8 cellular contexts compared by ENCODE assay signal in the genomic region with DNA sequence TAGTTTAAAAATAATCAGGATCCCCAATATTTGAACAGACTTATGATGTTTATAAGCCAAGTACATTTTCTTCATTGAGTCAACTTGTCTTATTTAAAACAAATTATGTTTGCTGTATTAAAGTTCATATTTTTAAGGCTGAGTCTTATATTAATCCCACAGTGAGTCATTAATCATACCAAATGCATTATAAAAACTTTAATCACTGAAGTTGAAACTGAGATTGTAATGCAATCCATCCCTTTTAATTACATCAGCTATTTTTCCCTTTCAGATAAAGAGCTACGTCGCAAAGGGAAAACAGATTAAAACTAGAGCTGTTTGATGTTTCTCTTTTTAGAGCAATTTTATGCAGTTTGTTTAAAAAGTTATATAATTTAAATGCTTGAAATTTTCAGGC.
A peak's percentile ranks its signal among the peaks of the same experiment; 100 is the strongest.
DNase-seq lines count a peak whose midpoint lies in the region; ATAC-seq and TF ChIP-seq lines count a peak whose summit lies in the region.
"Had no signal": no experiment of that assay in that cellular context is flagged by ENCODE, and none has a peak within 500 bp of the region (broad histone marks: within the 10 kb centered on the region; RNA-seq: fewer than 3 reads in every experiment).

No MANE protein-coding gene starts in this region.

- POLR2A ChIA-PET in activated CD8-positive, alpha-beta T cell treated with anti-CD3 and anti-CD28 coated beads, Interleukin-2, amount 10 ng/mL, durations not matched to agents 7 days and 5 days (lab: Charles Lee) = interaction anchor here (1.1 to 3.4 kb wide), 3 partner anchors 36 to 184 kb away, joined by 3 to 40 read pairs (median 5); no protein-coding TSS in a partner anchor

- H3K4me1 ChIP-seq in right cardiac atrium (ENCODE audit: control insufficient read depth, insufficient read depth, low read length) (peaks cover 6% of the 10 kb centered on the region), spleen (peaks cover 30 to 82% (median 50%) of the 10 kb centered on the region in 6 donors)

- H3K4me3 ChIP-seq in right cardiac atrium (ENCODE audit: low read length) (no peak overlapping the region), spleen (no peak overlapping the region)

- TF ChIP-seq CTCF in HFFc6 (IDR thresholded peaks at IDR 0.05) (no peak), spleen (IDR thresholded peaks at IDR 0.05 in 8 of 11, conservative IDR thresholded peaks at IDR 0.05 in 3 of 11) (no peak)

- peak overlapping the region; percentile 98 for H3K27ac Mint-ChIP-seq in HFFc6
- H3K27ac Mint-ChIP-seq in activated CD8-positive, alpha-beta T cell treated with anti-CD3 and anti-CD28 coated beads, Interleukin-2, amount 10 ng/mL, durations not matched to agents 7 days and 5 days = peak overlapping the region; percentile 69

- DNase-seq in HFFc6 (no peak), right cardiac atrium (no peak), spleen (no peak), epidermal melanocyte (ENCODE audit: insufficient read length, low spot score) (no peak), NOMO-1 treated with dmso at 0.1 percent for 144 hours (lab: John Stamatoyannopoulos, UW; ENCODE audit: unreplicated experiment) (no peak)
- no peak for DNase-seq in activated CD8-positive, alpha-beta T cell treated with anti-CD3 and anti-CD28 coated beads, Interleukin-2, amount 10 ng/mL, durations not matched to agents 7 days and 5 days
- DNase-seq: GOT3 had no signal

- no peak for ATAC-seq in activated CD8-positive, alpha-beta T cell treated with anti-CD3 and anti-CD28 coated beads, Interleukin-2, amount 10 ng/mL, durations not matched to agents 7 days and 5 days
- ATAC-seq in right cardiac atrium (no peak), HG03354 (IDR thresholded peaks at IDR 0.05; ENCODE audit: poor library complexity, severe bottlenecking, unreplicated experiment) (no peak)

- peaks cover 12% of the 10 kb centered on the region for H3K27me3 Mint-ChIP-seq in HFFc6 (ENCODE audit: insufficient read depth)
- no peaks in the 10 kb centered on the region for H3K27me3 Mint-ChIP-seq in activated CD8-positive, alpha-beta T cell treated with anti-CD3 and anti-CD28 coated beads, Interleukin-2, amount 10 ng/mL, durations not matched to agents 7 days and 5 days (ENCODE audit: low read depth)

- H3K36me3 Mint-ChIP-seq in HFFc6 (ENCODE audit: low read depth) = peaks cover 64% of the 10 kb centered on the region
- H3K36me3 Mint-ChIP-seq in activated CD8-positive, alpha-beta T cell treated with anti-CD3 and anti-CD28 coated beads, Interleukin-2, amount 10 ng/mL, durations not matched to agents 7 days and 5 days (ENCODE audit: low read depth) = peaks cover 73% of the 10 kb centered on the region

- no peaks in the 10 kb centered on the region for H3K9me3 ChIP-seq in right cardiac atrium (ENCODE audit: control insufficient read depth, low read length)
- no peaks in the 10 kb centered on the region for H3K9me3 ChIP-seq in spleen

- peaks cover 4% of the 10 kb centered on the region; the same call in 1 of the 2 replicates for H3K9me3 Mint-ChIP-seq in HFFc6
- H3K9me3 Mint-ChIP-seq in activated CD8-positive, alpha-beta T cell treated with anti-CD3 and anti-CD28 coated beads, Interleukin-2, amount 10 ng/mL, durations not matched to agents 7 days and 5 days (ENCODE audit: insufficient read depth) = no peaks in the 10 kb centered on the region

- H3K27ac ChIP-seq in right cardiac atrium (ENCODE audit: low read length) (peak overlapping the region; percentile 64), spleen (peak overlapping the region in 5 of 8 donors; percentile 81 to 89 (median 85))

- TF ChIP-seq POLR2A in spleen (IDR thresholded peaks at IDR 0.05) = no peak

- WGBS in right cardiac atrium = 43% methylated on average over 2 of the region's 2 CpGs
- WGBS in spleen, 5 donors = 70 to 79% (median 76%) methylated on average over 2 of the region's 2 CpGs

- H3K4me1 Mint-ChIP-seq in HFFc6 (ENCODE audit: low read depth) = peaks cover 85% of the 10 kb centered on the region
- H3K4me1 Mint-ChIP-seq in activated CD8-positive, alpha-beta T cell treated with anti-CD3 and anti-CD28 coated beads, Interleukin-2, amount 10 ng/mL, durations not matched to agents 7 days and 5 days (ENCODE audit: low read depth) = peaks cover 67% of the 10 kb centered on the region

- peak overlapping the region; percentile 68 for H3K4me3 Mint-ChIP-seq in HFFc6
- H3K4me3 Mint-ChIP-seq in activated CD8-positive, alpha-beta T cell treated with anti-CD3 and anti-CD28 coated beads, Interleukin-2, amount 10 ng/mL, durations not matched to agents 7 days and 5 days = no peak overlapping the region

- H3K36me3 ChIP-seq in spleen = peaks cover 4 to 55% (median 25%) of the 10 kb centered on the region in 6 donors

- intact Hi-C loops in right cardiac atrium (cut with DNase I) = loop anchor here in 1 of 4 donors (5.0 kb wide), 1 partner anchor 37 kb away; no protein-coding TSS in a partner anchor
- intact Hi-C loops in spleen (cut with DNase I; ENCODE audit: low total_unique reads) = no loop called here

- CTCF ChIA-PET in activated CD8-positive, alpha-beta T cell treated with anti-CD3 and anti-CD28 coated beads, Interleukin-2, amount 10 ng/mL, durations not matched to agents 7 days and 5 days (lab: Charles Lee) = interaction anchor here (1.2 to 1.5 kb wide), 3 partner anchors 35 to 161 kb away, joined by 4 to 7 read pairs (median 4); no protein-coding TSS in a partner anchor

- H3K27me3 ChIP-seq in right cardiac atrium (ENCODE audit: control insufficient read depth, insufficient read depth) (no peaks in the 10 kb centered on the region), spleen (replicated peaks in 1 of 7) (no peaks in the 10 kb centered on the region)
